Comparison of ENCODE assay signal across 8 cellular contexts in the genomic region with DNA sequence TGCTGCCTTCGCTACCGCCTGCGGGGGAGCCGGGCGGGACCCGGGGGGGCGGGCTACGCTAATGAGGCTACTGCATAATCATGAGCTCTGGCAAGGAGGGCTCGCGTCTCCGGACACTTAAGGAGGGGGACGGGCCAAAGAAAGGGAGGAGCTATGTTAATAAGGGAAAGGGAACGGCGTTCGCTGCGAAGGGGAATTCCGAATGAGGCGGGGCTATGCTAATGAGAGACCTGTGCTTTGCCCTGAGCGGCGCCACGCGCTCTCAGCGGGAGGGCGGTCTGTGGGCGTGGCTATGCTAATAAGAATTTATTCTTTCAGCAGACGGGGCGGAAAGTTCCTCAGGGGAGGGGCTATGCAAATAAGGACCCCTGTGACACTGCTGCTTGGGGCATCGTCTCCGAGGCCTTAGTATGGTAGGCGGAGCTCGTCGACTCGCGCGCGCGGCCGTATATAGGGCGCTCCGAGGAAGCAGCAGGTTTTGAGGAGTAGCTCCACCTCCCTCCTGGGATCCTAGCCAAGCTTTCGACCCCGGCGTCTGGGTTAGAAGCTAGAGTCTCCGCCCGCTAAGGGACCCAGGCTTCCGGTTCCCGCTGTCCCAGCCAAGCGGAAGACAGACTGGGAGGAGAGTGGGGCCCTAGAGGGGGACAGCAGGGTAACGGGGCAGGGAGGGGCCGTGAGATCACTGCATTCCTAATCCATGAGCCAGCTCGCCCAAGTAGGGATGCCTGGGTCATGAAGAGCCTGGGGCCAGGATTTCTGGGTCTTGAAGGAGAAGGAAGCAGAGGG. TPM values are rescaled to one million over a fixed set of nuclear protein-coding genes. Genes with fewer than 3 reads are reported as not detected.
A peak's percentile ranks its signal among the peaks of the same experiment; 100 is the strongest.
DNase-seq lines count a peak whose midpoint lies in the region; ATAC-seq, FAIRE-seq and TF ChIP-seq lines count a peak whose summit lies in the region.

A gene (minus strand): TSS at position 31 of the 786 bp plus-strand sequence. CDS start 45 bp downstream, outside the sequence.

- H3K36me3 Mint-ChIP-seq in T-cell, result no peaks in the 10 kb centered on the region
- no peaks in the 10 kb centered on the region for H3K36me3 Mint-ChIP-seq in type B pancreatic cell

- H3K4me3 ChIP-seq in heart left ventricle, result peak within 1 kb of the TSS; percentile 77 to 100 (median 92)

- H3K27me3 Mint-ChIP-seq in T-cell (no peaks in the 10 kb centered on the region), type B pancreatic cell (no peaks in the 10 kb centered on the region)

- no peaks in the 10 kb centered on the region for H3K27me3 ChIP-seq in heart left ventricle

- TF ChIP-seq CTCF in heart left ventricle (IDR thresholded peaks at IDR 0.05) (no peak), type B pancreatic cell (conservative IDR thresholded peaks at IDR 0.05) (no peak)

- H3K4me1 Mint-ChIP-seq in T-cell (peaks cover 56 to 68% (median 67%) of the 10 kb centered on the region in 3 donors), type B pancreatic cell (ENCODE audit: unreplicated experiment) (peaks cover 59% of the 10 kb centered on the region)

- DNase-seq in GM12891 (ENCODE audit: insufficient read length, low spot score), result peak; percentile 98
- DNase-seq in NCI-H1436 treated with DMSO at 0.1 percent for 48 hours (lab: John Stamatoyannopoulos, UW), result peak; percentile 100
- DNase-seq in T-cell, result peak; percentile 96 to 100 (median 99)
- peak; percentile 100 for DNase-seq in amniotic epithelial cell (ENCODE audit: low read depth)
- peak; percentile 99 to 100 (median 100) for DNase-seq in heart left ventricle
- peak; percentile 100 for DNase-seq in pons (ENCODE audit: low spot score)
- DNase-seq in type B pancreatic cell (ENCODE audit: extremely low spot score, unreplicated experiment), result peak; percentile 100

- peak; percentile 84 for TF ChIP-seq POLR2A in GM12891 (IDR thresholded peaks at IDR 0.05; ENCODE audit: low read depth, low read length)
- peak; percentile 43 to 83 for TF ChIP-seq POLR2A in heart left ventricle (IDR thresholded peaks at IDR 0.05)

- ATAC-seq in HG02840 (IDR thresholded peaks at IDR 0.05; ENCODE audit: low FRiP score, unreplicated experiment) (peak; percentile 65), T-cell (replicated peaks in 1 of 4) (peak; percentile 71 to 76 (median 74)), heart left ventricle (peak; percentile 75 to 81 (median 78))

- no peaks in the 10 kb centered on the region for H3K9me3 ChIP-seq in heart left ventricle

- H3K27ac Mint-ChIP-seq in T-cell (peak within 1 kb of the TSS; percentile 97), type B pancreatic cell (peak within 1 kb of the TSS; percentile 100)

- peaks cover 3 to 77% (median 53%) of the 10 kb centered on the region in 12 donors for H3K4me1 ChIP-seq in heart left ventricle

- peak; percentile 98 for FAIRE-seq in GM12891 (lab: Jason Lieb, UNC)

- 0 to 1% (median 1%) methylated on average over 47 to 51 of the region's 51 CpGs for WGBS in heart left ventricle, 4 donors

- H3K27ac ChIP-seq in heart left ventricle, result peak within 1 kb of the TSS; percentile 98 to 100 (median 100)

- H3K36me3 ChIP-seq in heart left ventricle, result peaks cover 0 to 17% (median 9%) of the 10 kb centered on the region in 9 donors

- POLR2A ChIA-PET in T-cell (lab: Charles Lee), result interaction anchor here (0.5 to 1.4 kb wide), 11 partner anchors 24 to 1475 kb away, joined by 3 to 11 read pairs (median 5); a partner anchor contains a TSS

- intact Hi-C loops in heart left ventricle (cut with DNase I), result loop anchor here in 4 of 10 donors (1.0 to 10.0 kb wide), 8 partner anchors 36 to 1016 kb away; a partner anchor contains a TSS

- CTCF ChIA-PET in T-cell (lab: Charles Lee), result interaction anchor here in 1 of 2 donors (0.5 to 3.0 kb wide), 15 partner anchors 21 to 1306 kb away, joined by 3 to 30 read pairs (median 4); a partner anchor contains a TSS

- H3K4me3 Mint-ChIP-seq in T-cell (peak within 1 kb of the TSS; percentile 88 to 96 (median 95)), type B pancreatic cell (peak within 1 kb of the TSS; percentile 98)

- H3K9me3 Mint-ChIP-seq in T-cell, result no peaks in the 10 kb centered on the region
- no peaks in the 10 kb centered on the region for H3K9me3 Mint-ChIP-seq in type B pancreatic cell

TF ChIP-seq in GM12891, 5 proteins besides CTCF, POLR2A, EP300 and RAD21:
- TF ChIP-seq PAX5 (IDR thresholded peaks at IDR 0.05; ENCODE audit: insufficient read depth, low read length, severe bottlenecking) (no peak), POLR2AphosphoS5 (IDR thresholded peaks at IDR 0.05; ENCODE audit: low read depth, low read length) (peak; percentile 85), POU2F2 (IDR thresholded peaks at IDR 0.05; ENCODE audit: low read depth, low read length) (peak; percentile 93), SPI1 (IDR thresholded peaks at IDR 0.05; ENCODE audit: low read depth, low read length) (no peak), TAF1 (IDR thresholded peaks at IDR 0.05; ENCODE audit: low read depth, low read length) (peak; percentile 80; the same call in 1 of the 2 replicates)

RNA-seq across cellular contexts. Expression of the gene that starts here (rescaled TPM):
- polyA plus RNA-seq in GM12891 (2012; ENCODE audit: low read depth, missing spikeins), result 3.7 TPM
- total RNA-seq in T-cell (10 to 100 TPM in 3 of 5 donors, 1 to 10 TPM in 2; 8.5 to 15.4 (median 13.0) TPM), heart left ventricle (100 to 1,000 TPM in 7 of 9 donors, 10 to 100 TPM in 2; 64.4 to 149 (median 110) TPM), type B pancreatic cell (ENCODE audit: low replicate concordance) (10.6 and 16.0 TPM in 2 replicates)
- 100 to 1,000 TPM; 133 to 177 TPM for polyA plus RNA-seq in heart left ventricle

Comparison
In these comparisons a context has a peak if more than half of its experiments do, and no peak if none do; other contexts are left out.
1. Peak in every context shown above with its lines: DNase-seq, ATAC-seq, H3K4me3 ChIP-seq and H3K27ac ChIP-seq.